Comparison of ENCODE assay signal across 1 cellular context in genomic region chr16:75024182-75024581, GRCh38.
TF ChIP-seq lines count a peak whose summit lies in the region.

No MANE protein-coding gene starts in this region.

TF ChIP-seq in WTC11, 78 proteins besides CTCF, POLR2A, EP300 and RAD21:
- no peak for TF ChIP-seq EMX1 (CRISPR knock-in tag; IDR thresholded peaks at IDR 0.05)
- no peak for TF ChIP-seq CDX4 (CRISPR knock-in tag; IDR thresholded peaks at IDR 0.05; ENCODE audit: borderline replicate concordance)
- TF ChIP-seq MXD4 (CRISPR knock-in tag; IDR thresholded peaks at IDR 0.05; ENCODE audit: borderline replicate concordance) = no peak
- no peak for TF ChIP-seq ZNF671 (CRISPR knock-in tag; IDR thresholded peaks at IDR 0.05)
- TF ChIP-seq FOXP4 (CRISPR knock-in tag; IDR thresholded peaks at IDR 0.05) = no peak
- TF ChIP-seq ZNF138 (CRISPR knock-in tag; conservative IDR thresholded peaks at IDR 0.05) = no peak
- TF ChIP-seq USF1 (CRISPR knock-in tag; IDR thresholded peaks at IDR 0.05) = no peak
